ENCODE assay signal across 11 cellular contexts in genomic region chr17:75738218-75738802, GRCh38. TPM values are rescaled to one million over a fixed set of nuclear protein-coding genes. Genes with fewer than 3 reads are reported as not detected.
DNase-seq lines count a peak whose midpoint lies in the region; ATAC-seq and TF ChIP-seq lines count a peak whose summit lies in the region.
"Had no signal": no experiment of that assay in that cellular context is flagged by ENCODE, and none has a peak within 500 bp of the region (broad histone marks: within the 10 kb centered on the region; RNA-seq: fewer than 3 reads in every experiment).

No MANE protein-coding gene starts in this region.

- H3K4me3 Mint-ChIP-seq in endodermal cell, result no peak overlapping the region

- DNase-seq in DMS53 (lab: John Stamatoyannopoulos, UW) (peak; percentile 32), DMS53 treated with DMSO at 0.1 percent for 48 hours (lab: John Stamatoyannopoulos, UW; ENCODE audit: unreplicated experiment) (no peak), endodermal cell (peak; percentile 43), psoas muscle (peak in 1 of 2 donors; percentile 44), NCI-H1694 treated with DMSO at 0.1 percent for 48 hours (lab: John Stamatoyannopoulos, UW) (no peak), NCI-H2029 (lab: John Stamatoyannopoulos, UW) (no peak), NCI-H524 treated with DMSO at 0.1 percent for 48 hours (lab: John Stamatoyannopoulos, UW) (no peak)
- DNase-seq: sigmoid colon had no signal

- H3F3A ChIP-seq in OCI-LY1 (ENCODE audit: insufficient read depth, low read length), result no peaks in the 10 kb centered on the region

- H3K27ac ChIP-seq in OCI-LY1 (ENCODE audit: low read depth, low read length, poor library complexity, severe bottlenecking), result no peak overlapping the region
- H3K27ac ChIP-seq in endodermal cell (ENCODE audit: low read depth, low read length), result no peak overlapping the region
- H3K27ac ChIP-seq in psoas muscle, result no peak overlapping the region
- H3K27ac ChIP-seq: 22Rv1, sigmoid colon, thoracic aorta had no signal

- H3K9ac ChIP-seq in OCI-LY1 (ENCODE audit: low read length), result no peak overlapping the region
- no peak overlapping the region for H3K9ac ChIP-seq in endodermal cell (ENCODE audit: extremely low read depth, low read length, poor library complexity, severe bottlenecking)

- H3K4me3 ChIP-seq in OCI-LY1 (ENCODE audit: low read depth, low read length, poor library complexity, severe bottlenecking), result no peak overlapping the region
- H3K4me3 ChIP-seq in endodermal cell (ENCODE audit: low read length), result no peak overlapping the region
- H3K4me3 ChIP-seq in psoas muscle, result no peak overlapping the region
- H3K4me3 ChIP-seq: sigmoid colon, thoracic aorta had no signal

- H3K79me2 ChIP-seq in OCI-LY1 (ENCODE audit: insufficient read depth, low read length), result no peaks in the 10 kb centered on the region

- H3K4me1 ChIP-seq in OCI-LY1 (ENCODE audit: insufficient read depth, low read length, severe bottlenecking) (peaks cover 18% of the 10 kb centered on the region), endodermal cell (ENCODE audit: control insufficient read depth, insufficient read depth, low read length) (no peaks in the 10 kb centered on the region), psoas muscle (no peaks in the 10 kb centered on the region)
- H3K4me1 ChIP-seq: sigmoid colon had no signal

- H3K36me3 Mint-ChIP-seq in endodermal cell (ENCODE audit: low read depth), result no peaks in the 10 kb centered on the region

- H3K9me3 ChIP-seq in OCI-LY1 (ENCODE audit: low read length) (no peaks in the 10 kb centered on the region), endodermal cell (ENCODE audit: control insufficient read depth, low read length) (no peaks in the 10 kb centered on the region), psoas muscle (no peaks in the 10 kb centered on the region)
- H3K9me3 ChIP-seq: sigmoid colon, thoracic aorta had no signal

- TF ChIP-seq CTCF in OCI-LY1 (IDR thresholded peaks at IDR 0.05; ENCODE audit: low read length), result no peak
- TF ChIP-seq CTCF in endodermal cell (conservative IDR thresholded peaks at IDR 0.05), result no peak
- no peak for TF ChIP-seq CTCF in psoas muscle (IDR thresholded peaks at IDR 0.05)

- H4K20me1 ChIP-seq in OCI-LY1 (ENCODE audit: insufficient read depth, low read length), result no peaks in the 10 kb centered on the region

- H3K4me1 Mint-ChIP-seq in endodermal cell, result no peaks in the 10 kb centered on the region

- no peaks in the 10 kb centered on the region for H3K27me3 Mint-ChIP-seq in endodermal cell (ENCODE audit: insufficient read depth)

- intact Hi-C loops in psoas muscle (cut with DNase I), result loop anchor here in 1 of 2 donors (10.0 kb wide), 1 partner anchor 394 kb away; no protein-coding TSS in a partner anchor

- H3K9me2 ChIP-seq in OCI-LY1 (ENCODE audit: low read depth, low read length), result no peaks in the 10 kb centered on the region

- no peaks in the 10 kb centered on the region for H3K9me3 Mint-ChIP-seq in endodermal cell

- H3K27ac Mint-ChIP-seq in endodermal cell, result no peak overlapping the region

- peak overlapping the region; percentile 18; the same call in 1 of the 2 replicates for H3K4me2 ChIP-seq in OCI-LY1 (ENCODE audit: low read length)

- H3K27me3 ChIP-seq in OCI-LY1 (ENCODE audit: insufficient read depth, low read length), result peaks cover 5% of the 10 kb centered on the region
- no peaks in the 10 kb centered on the region for H3K27me3 ChIP-seq in endodermal cell (ENCODE audit: control insufficient read depth, insufficient read depth, low read length, poor library complexity, severe bottlenecking)
- no peaks in the 10 kb centered on the region for H3K27me3 ChIP-seq in psoas muscle (ENCODE audit: insufficient read depth in 3 of 3, low read length in 2 of 3)
- H3K27me3 ChIP-seq: sigmoid colon had no signal

- 72 to 83% methylated on average over 5 to 14 of the region's 14 CpGs for WGBS in endodermal cell (ENCODE audit: insufficient coverage in 1 of 2, insufficient read length in 1 of 2), 2 experiments
- 43 to 53% (median 51%) methylated on average over 14 of the region's 14 CpGs for WGBS in psoas muscle, 3 donors

- no peak overlapping the region for H2AFZ ChIP-seq in OCI-LY1 (ENCODE audit: low read length)

- peak in 3 of 4 donors; percentile 34 to 54 (median 44) for ATAC-seq in psoas muscle

- H3K36me3 ChIP-seq in OCI-LY1 (ENCODE audit: insufficient read depth, low read length) (no peaks in the 10 kb centered on the region), endodermal cell (ENCODE audit: control insufficient read depth, insufficient read depth, low read length) (no peaks in the 10 kb centered on the region), psoas muscle (ENCODE audit: insufficient read depth in 1 of 2, low read depth in 1 of 2) (no peaks in the 10 kb centered on the region)
- H3K36me3 ChIP-seq: sigmoid colon, thoracic aorta had no signal

RNA-seq across cellular contexts. Expression of gene ITGB4, which starts 17.1 kb away (rescaled TPM):
- total RNA-seq in endodermal cell (1 to 10 TPM; 3.4 to 5.1 TPM), psoas muscle (1 to 10 TPM; 1.3 to 5.7 (median 3.9) TPM)
- polyA plus RNA-seq in endodermal cell (2013, experiment 1 of 2), result 0.39 TPM
- 0.87 TPM for polyA plus RNA-seq in endodermal cell (2013, experiment 2 of 2)
- polyA plus RNA-seq in psoas muscle, result 1 to 10 TPM; 1.5 to 2.1 (median 1.6) TPM

RNA-seq across cellular contexts. Expression of gene GALK1, which starts 26.7 kb away (rescaled TPM):
- 10 to 100 TPM; 26.7 to 33.2 TPM for total RNA-seq in endodermal cell
- 25.1 TPM for polyA plus RNA-seq in endodermal cell (2013, experiment 1 of 2)
- 22.8 TPM for polyA plus RNA-seq in endodermal cell (2013, experiment 2 of 2)
- 10 to 100 TPM in 1 of 4 donors, 1 to 10 TPM in 3; 7.1 to 13.2 (median 9.4) TPM for total RNA-seq in psoas muscle
- polyA plus RNA-seq in psoas muscle, result 10 to 100 TPM in 2 of 3 donors, 1 to 10 TPM in 1; 8.3 to 12.8 (median 11.0) TPM

RNA-seq across cellular contexts. Expression of gene UNK, which starts 46.3 kb away (rescaled TPM):
- total RNA-seq in endodermal cell, result 10 to 100 TPM; 38.0 to 39.0 TPM
- 40.1 TPM for polyA plus RNA-seq in endodermal cell (2013, experiment 1 of 2)
- 37.5 TPM for polyA plus RNA-seq in endodermal cell (2013, experiment 2 of 2)
- 10 to 100 TPM in 1 of 4 donors, 1 to 10 TPM in 3; 7.9 to 11.6 (median 8.2) TPM for total RNA-seq in psoas muscle
- 10 to 100 TPM in 1 of 3 donors, 1 to 10 TPM in 2; 6.9 to 13.7 (median 9.5) TPM for polyA plus RNA-seq in psoas muscle

Comparison
In these comparisons a context has a peak if more than half of its experiments do, and no peak if none do; other contexts are left out.
1. DNase-seq: peak in DMS53 (single experiment) and endodermal cell (single experiment); none in DMS53 treated with DMSO at 0.1 percent for 48 hours (single experiment), NCI-H1694 treated with DMSO at 0.1 percent for 48 hours (single experiment), NCI-H2029 (single experiment) and NCI-H524 treated with DMSO at 0.1 percent for 48 hours (single experiment).